11 cellular contexts compared by ENCODE assay signal in genomic region chr5:14171621-14172020, GRCh38. TPM values are rescaled to one million over a fixed set of nuclear protein-coding genes. Genes with fewer than 3 reads are reported as not detected.
DNase-seq lines count a peak whose midpoint lies in the region; ATAC-seq and TF ChIP-seq lines count a peak whose summit lies in the region.
"Had no signal": no experiment of that assay in that cellular context is flagged by ENCODE, and none has a peak within 500 bp of the region (broad histone marks: within the 10 kb centered on the region; RNA-seq: fewer than 3 reads in every experiment).

No MANE protein-coding gene starts in this region.

- H4K5ac ChIP-seq in mesendoderm (ENCODE audit: low read length), result no peak overlapping the region

- peak overlapping the region; percentile 80 for H3K18ac ChIP-seq in mesendoderm (ENCODE audit: low read length)

- no peaks in the 10 kb centered on the region for H3K27me3 ChIP-seq in BLaER1 treated with 17β-estradiol and CSF1 and Interleukin-3, amounts not matched to agents 10 nM and 100 nM
- H3K27me3 ChIP-seq in mesendoderm (ENCODE audit: insufficient read depth, low read length, poor library complexity) (no peaks in the 10 kb centered on the region), foreskin keratinocyte (no peaks in the 10 kb centered on the region)

- peak overlapping the region in 9 of 11 experiments; percentile 0 to 68 (median 42); a peak in 11 of 22 replicates for H3K27ac ChIP-seq in BLaER1 treated with 17β-estradiol and CSF1 and Interleukin-3, amounts not matched to agents 10 nM and 100 nM
- H3K27ac ChIP-seq in mesendoderm (ENCODE audit: low read depth, low read length) (no peak overlapping the region), foreskin keratinocyte (no peak overlapping the region)

- H3K79me2 ChIP-seq in mesendoderm (ENCODE audit: control insufficient read depth, insufficient read depth, low read length), result peaks cover 88% of the 10 kb centered on the region

- peaks cover 88% of the 10 kb centered on the region for H3K4me1 Mint-ChIP-seq in activated B cell treated with CpG ODN at 0.5 μM for 24 hours

- CTCF ChIA-PET in activated B cell treated with CpG ODN at 0.5 μM for 24 hours (lab: Charles Lee), result interaction anchor here (1.2 kb wide), 1 partner anchor 26 kb away, joined by 3 read pairs; no protein-coding TSS in a partner anchor

- no peak overlapping the region for H3K4me3 ChIP-seq in BLaER1 treated with 17β-estradiol and CSF1 and Interleukin-3, amounts not matched to agents 10 nM and 100 nM
- no peak overlapping the region for H3K4me3 ChIP-seq in mesendoderm (ENCODE audit: low read length)

- H2BK15ac ChIP-seq in mesendoderm (replicated peaks; ENCODE audit: low read depth), result no peak overlapping the region

- H3K9me3 ChIP-seq in BLaER1 treated with 17β-estradiol and CSF1 and Interleukin-3, amounts not matched to agents 10 nM and 100 nM (replicated peaks in 1 of 11), result no peaks in the 10 kb centered on the region

- H3K4me2 ChIP-seq in BLaER1 treated with 17β-estradiol and CSF1 and Interleukin-3, amounts not matched to agents 10 nM and 100 nM, result peak overlapping the region; percentile 79 to 94 (median 82)
- no peak overlapping the region for H3K4me2 ChIP-seq in mesendoderm (ENCODE audit: low read length)

- H4K20me1 ChIP-seq in BLaER1 treated with 17β-estradiol and CSF1 and Interleukin-3, amounts not matched to agents 10 nM and 100 nM, result peaks cover 52 to 100% (median 98%) of the 10 kb centered on the region in 11 experiments

- peak overlapping the region in 1 of 11 experiments; percentile 16; a peak in 2 of 22 replicates for H3K9ac ChIP-seq in BLaER1 treated with 17β-estradiol and CSF1 and Interleukin-3, amounts not matched to agents 10 nM and 100 nM
- no peak overlapping the region for H3K9ac ChIP-seq in mesendoderm (ENCODE audit: low read length)

- POLR2A ChIA-PET in activated B cell treated with CpG ODN at 0.5 μM for 24 hours (lab: Charles Lee), result interaction anchor here (0.6 to 1.8 kb wide), 8 partner anchors 15 to 78 kb away, joined by 3 to 8 read pairs (median 4); partner anchors contain the start of gene TRIO

- no CpG with 5 or more reads among the region's 3 CpGs for WGBS in mesendoderm (ENCODE audit: extremely low coverage, insufficient coverage, low lambda C conversion rate)

- 0 out of 22 replicates have a peak, but pooled peaks cover 0 to 3% (median 0%) of the 10 kb centered on the region in 11 experiments for H3K36me3 ChIP-seq in BLaER1 treated with 17β-estradiol and CSF1 and Interleukin-3, amounts not matched to agents 10 nM and 100 nM
- no peaks in the 10 kb centered on the region for H3K36me3 ChIP-seq in mesendoderm (ENCODE audit: control insufficient read depth, insufficient read depth, low read length)

- H3K27ac Mint-ChIP-seq in activated B cell treated with CpG ODN at 0.5 μM for 24 hours, result peak overlapping the region; percentile 93
- H3K27ac Mint-ChIP-seq: CD4-positive, CD25-positive, alpha-beta regulatory T cell had no signal

- peaks cover 70 to 92% (median 82%) of the 10 kb centered on the region in 10 experiments for H3K4me1 ChIP-seq in BLaER1 treated with 17β-estradiol and CSF1 and Interleukin-3, amounts not matched to agents 10 nM and 100 nM
- peaks cover 35% of the 10 kb centered on the region for H3K4me1 ChIP-seq in mesendoderm (ENCODE audit: control insufficient read depth, low read depth, low read length)
- peaks cover 70% of the 10 kb centered on the region for H3K4me1 ChIP-seq in foreskin keratinocyte

- H4K8ac ChIP-seq in mesendoderm (ENCODE audit: low read depth, low read length), result no peak overlapping the region

- H2AK5ac ChIP-seq in mesendoderm (ENCODE audit: low read length), result no peak overlapping the region

- no peak overlapping the region for H3K4ac ChIP-seq in mesendoderm (ENCODE audit: low read depth, low read length)

- ATAC-seq in HG03135 (IDR thresholded peaks at IDR 0.05; ENCODE audit: unreplicated experiment) (peak; percentile 24), activated B cell treated with CpG ODN at 0.5 μM for 24 hours (ENCODE audit: low read depth) (no peak), foreskin keratinocyte (no peak), GM21367 (IDR thresholded peaks at IDR 0.05; ENCODE audit: unreplicated experiment) (no peak), GM18870 (IDR thresholded peaks at IDR 0.05; ENCODE audit: unreplicated experiment) (no peak)

- no peak for DNase-seq in activated B cell treated with CpG ODN at 0.5 μM for 24 hours
- no peak for DNase-seq in mesendoderm
- DNase-seq in AG08395 (ENCODE audit: low spot score), result no peak
- no peak for DNase-seq in foreskin keratinocyte
- DNase-seq: effector CD8-positive, alpha-beta T cell; GOT3 had no signal

- H2BK5ac ChIP-seq in mesendoderm (ENCODE audit: low read length), result no peak overlapping the region

- H3K36me3 Mint-ChIP-seq in activated B cell treated with CpG ODN at 0.5 μM for 24 hours (ENCODE audit: low read depth), result no peaks in the 10 kb centered on the region
- H3K36me3 Mint-ChIP-seq: CD4-positive, CD25-positive, alpha-beta regulatory T cell had no signal

- H2BK120ac ChIP-seq in mesendoderm (ENCODE audit: low read depth, low read length), result no peak overlapping the region

- no peaks in the 10 kb centered on the region for H3K27me3 Mint-ChIP-seq in activated B cell treated with CpG ODN at 0.5 μM for 24 hours

- peaks cover 11% of the 10 kb centered on the region for H3K79me1 ChIP-seq in mesendoderm (ENCODE audit: low read length)

- no peak for TF ChIP-seq CTCF in activated B cell treated with CpG ODN at 0.5 μM for 24 hours (IDR thresholded peaks at IDR 0.05)
- TF ChIP-seq CTCF in foreskin keratinocyte (conservative IDR thresholded peaks at IDR 0.05), result no peak

- H3K56ac ChIP-seq in mesendoderm (ENCODE audit: low read length), result no peak overlapping the region

- no peaks in the 10 kb centered on the region for H3K9me3 Mint-ChIP-seq in activated B cell treated with CpG ODN at 0.5 μM for 24 hours

- H3K4me3 Mint-ChIP-seq in activated B cell treated with CpG ODN at 0.5 μM for 24 hours, result peak overlapping the region; percentile 74

- H3K23ac ChIP-seq in mesendoderm (ENCODE audit: low read length), result no peak overlapping the region

- intact Hi-C loops in activated B cell treated with CpG ODN at 0.5 μM for 24 hours (cut with micrococcal nuclease), result loop anchor here (1.0 to 2.0 kb wide), 3 partner anchors 26 to 63 kb away; no protein-coding TSS in a partner anchor

RNA-seq across cellular contexts. Expression of gene TRIO, which starts 28.5 kb away (rescaled TPM):
- 191 and 223 TPM in 2 replicates for total RNA-seq in activated B cell treated with CpG ODN at 0.5 μM for 24 hours
- 32.6 TPM for polyA plus RNA-seq in mesendoderm (2013, experiment 1 of 2)
- 32.2 TPM for polyA plus RNA-seq in mesendoderm (2013, experiment 2 of 2)
- total RNA-seq in foreskin keratinocyte, result 73.7 and 95.9 TPM in 2 replicates
- 18.1 and 18.4 TPM in 2 replicates for polyA plus RNA-seq in foreskin keratinocyte

Comparison
In these comparisons a context has a peak if more than half of its experiments do, and no peak if none do; other contexts are left out.
1. H3K27ac ChIP-seq: peak in BLaER1 treated with 17β-estradiol and CSF1 and Interleukin-3, amounts not matched to agents 10 nM and 100 nM (9 of 11); none in mesendoderm (single experiment) and foreskin keratinocyte (single experiment).